24 cellular contexts compared by ENCODE assay signal in the genomic region with DNA sequence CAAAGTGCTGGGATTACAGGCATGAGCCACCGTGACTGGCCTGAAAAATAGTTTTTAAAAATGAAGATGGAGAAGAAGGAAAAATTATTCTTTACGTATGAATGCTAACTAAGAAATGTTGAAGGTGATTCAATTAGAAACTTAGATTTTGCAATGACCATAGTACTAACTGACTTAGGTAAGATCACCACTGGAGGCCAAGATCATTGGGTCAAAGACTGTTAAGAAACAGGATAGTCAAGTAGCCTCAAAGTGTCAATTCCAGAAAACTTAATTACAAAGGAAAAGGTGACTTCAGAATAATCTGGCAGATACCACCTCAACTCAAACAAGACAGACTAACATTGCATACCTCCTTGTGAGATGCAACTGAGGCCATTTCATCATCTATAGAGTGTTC.
"Had no signal": no experiment of that assay in that cellular context is flagged by ENCODE, and none has a peak within 500 bp of the region (broad histone marks: within the 10 kb centered on the region; RNA-seq: fewer than 3 reads in every experiment).

No MANE protein-coding gene starts in this region.

- DNase-seq: stimulated activated CD4-positive, alpha-beta T cell treated with anti-CD3 and anti-CD28 coated beads, Interleukin-2, amount 100 ng/mL, for 48 hours; stimulated activated CD4-positive, alpha-beta T cell treated with anti-CD3 and anti-CD28 coated beads, Interleukin-4, amount 100 ng/mL, for 1 hour; stimulated activated CD4-positive, alpha-beta T cell treated with anti-CD3 and anti-CD28 coated beads, Interleukin-4, amount 100 ng/mL, for 24 hours; stimulated activated CD4-positive, alpha-beta T cell treated with anti-CD3 and anti-CD28 coated beads, Interleukin-4, amount 100 ng/mL, for 4 hours; stimulated activated CD8-positive, alpha-beta memory T cell treated with anti-CD3 and anti-CD28 coated beads, Interleukin-4, amount 100 ng/mL, for 48 hours; stimulated activated naive B cell treated with anti-CD40 and anti-IgM and Interleukin-4, amounts not matched to agents 10 μg/mL and 1 μg/mL and 100 μg/mL, for 72 hours; stimulated activated naive CD4-positive, alpha-beta T cell; stimulated activated naive CD4-positive, alpha-beta T cell treated with Interleukin-2 at 50 U/mL for 16 hours; stimulated activated naive CD8-positive, alpha-beta T cell treated with anti-CD3 and anti-CD28 coated beads, Interleukin-15, amount 100 ng/mL, for 72 hours; stimulated activated naive CD8-positive, alpha-beta T cell treated with anti-CD3 and anti-CD28 coated beads, Interleukin-15, Interleukin-2, amounts not matched to agents 100 U/mL and 50 U/mL, for 24 hours; stomach; substantia nigra; testis; thyroid gland; tibial artery; transverse colon; trophoblast cell; upper lobe of left lung; upper lobe of right lung; uterus had no signal

- H3K4me3 Mint-ChIP-seq: stimulated activated effector memory CD8-positive, alpha-beta T cell treated with anti-CD3 and anti-CD28 coated beads, Interleukin-12 subunit alpha, Interleukin-12 subunit beta, amount 100 ng/mL, for 72 hours; stimulated activated memory B cell treated with anti-CD40 and anti-IgM and Interleukin-4, amounts not matched to agents 10 μg/mL and 1 μg/mL and 100 μg/mL, for 72 hours; stimulated activated naive B cell treated with anti-CD40 and anti-IgM and Interleukin-4, amounts not matched to agents 10 μg/mL and 1 μg/mL and 100 μg/mL, for 72 hours; stimulated activated naive CD8-positive, alpha-beta T cell treated with anti-CD3 and anti-CD28 coated beads, Interleukin-15, amount 100 ng/mL, for 72 hours; stimulated activated naive CD8-positive, alpha-beta T cell treated with anti-CD3 and anti-CD28 coated beads, Interleukin-15, Interleukin-2, amounts not matched to agents 100 ng/mL and 50 ng/mL, for 24 hours; type B pancreatic cell had no signal

- H3K9me3 Mint-ChIP-seq: stimulated activated effector memory CD8-positive, alpha-beta T cell treated with anti-CD3 and anti-CD28 coated beads, Interleukin-12 subunit alpha, Interleukin-12 subunit beta, amount 100 ng/mL, for 72 hours; stimulated activated memory B cell treated with anti-CD40 and anti-IgM and Interleukin-4, amounts not matched to agents 10 μg/mL and 1 μg/mL and 100 μg/mL, for 72 hours; stimulated activated naive B cell treated with anti-CD40 and anti-IgM and Interleukin-4, amounts not matched to agents 10 μg/mL and 1 μg/mL and 100 μg/mL, for 72 hours; stimulated activated naive CD8-positive, alpha-beta T cell treated with anti-CD3 and anti-CD28 coated beads, Interleukin-15, amount 100 ng/mL, for 72 hours; stimulated activated naive CD8-positive, alpha-beta T cell treated with anti-CD3 and anti-CD28 coated beads, Interleukin-15, Interleukin-2, amounts not matched to agents 100 ng/mL and 50 ng/mL, for 24 hours had no signal

- ATAC-seq: stimulated activated effector memory CD8-positive, alpha-beta T cell treated with anti-CD3 and anti-CD28 coated beads, Interleukin-12 subunit alpha, Interleukin-12 subunit beta, amount 100 ng/mL, for 72 hours; stimulated activated memory B cell treated with anti-CD40 and anti-IgM and Interleukin-4, amounts not matched to agents 10 μg/mL and 1 μg/mL and 100 μg/mL, for 72 hours; stimulated activated naive B cell treated with anti-CD40 and anti-IgM and Interleukin-4, amounts not matched to agents 10 μg/mL and 1 μg/mL and 100 μg/mL, for 72 hours; stimulated activated naive CD8-positive, alpha-beta T cell treated with anti-CD3 and anti-CD28 coated beads, Interleukin-15, amount 100 ng/mL, for 72 hours; stimulated activated naive CD8-positive, alpha-beta T cell treated with anti-CD3 and anti-CD28 coated beads, Interleukin-15, Interleukin-2, amounts not matched to agents 100 U/mL and 50 U/mL, for 24 hours; upper lobe of right lung had no signal

- H3K27ac Mint-ChIP-seq: stimulated activated effector memory CD8-positive, alpha-beta T cell treated with anti-CD3 and anti-CD28 coated beads, Interleukin-12 subunit alpha, Interleukin-12 subunit beta, amount 100 ng/mL, for 72 hours; stimulated activated memory B cell treated with anti-CD40 and anti-IgM and Interleukin-4, amounts not matched to agents 10 μg/mL and 1 μg/mL and 100 μg/mL, for 72 hours; stimulated activated naive B cell treated with anti-CD40 and anti-IgM and Interleukin-4, amounts not matched to agents 10 μg/mL and 1 μg/mL and 100 μg/mL, for 72 hours; stimulated activated naive CD8-positive, alpha-beta T cell treated with anti-CD3 and anti-CD28 coated beads, Interleukin-15, Interleukin-2, amounts not matched to agents 100 ng/mL and 50 ng/mL, for 24 hours; type B pancreatic cell had no signal

- H3K4me1 Mint-ChIP-seq: stimulated activated memory B cell treated with anti-CD40 and anti-IgM and Interleukin-4, amounts not matched to agents 10 μg/mL and 1 μg/mL and 100 μg/mL, for 72 hours; stimulated activated naive B cell treated with anti-CD40 and anti-IgM and Interleukin-4, amounts not matched to agents 10 μg/mL and 1 μg/mL and 100 μg/mL, for 72 hours; stimulated activated naive CD8-positive, alpha-beta T cell treated with anti-CD3 and anti-CD28 coated beads, Interleukin-15, amount 100 ng/mL, for 72 hours had no signal

- H3K36me3 Mint-ChIP-seq: stimulated activated effector memory CD8-positive, alpha-beta T cell treated with anti-CD3 and anti-CD28 coated beads, Interleukin-12 subunit alpha, Interleukin-12 subunit beta, amount 100 ng/mL, for 72 hours; stimulated activated memory B cell treated with anti-CD40 and anti-IgM and Interleukin-4, amounts not matched to agents 10 μg/mL and 1 μg/mL and 100 μg/mL, for 72 hours; stimulated activated naive B cell treated with anti-CD40 and anti-IgM and Interleukin-4, amounts not matched to agents 10 μg/mL and 1 μg/mL and 100 μg/mL, for 72 hours had no signal

- H3K27me3 Mint-ChIP-seq: stimulated activated naive B cell treated with anti-CD40 and anti-IgM and Interleukin-4, amounts not matched to agents 10 μg/mL and 1 μg/mL and 100 μg/mL, for 72 hours; stimulated activated naive CD8-positive, alpha-beta T cell treated with anti-CD3 and anti-CD28 coated beads, Interleukin-15, amount 100 ng/mL, for 72 hours; stimulated activated naive CD8-positive, alpha-beta T cell treated with anti-CD3 and anti-CD28 coated beads, Interleukin-15, Interleukin-2, amounts not matched to agents 100 ng/mL and 50 ng/mL, for 24 hours; type B pancreatic cell had no signal
